Comparison of ENCODE assay signal across 2 cellular contexts in genomic region chr16:31001507-31002251, GRCh38.
TF ChIP-seq lines count a peak whose summit lies in the region.

No MANE protein-coding gene starts in this region.

TF ChIP-seq in IMR-90, 13 proteins besides CTCF, POLR2A, EP300 and RAD21:
- no peak for TF ChIP-seq CHD1 (IDR thresholded peaks at IDR 0.05; ENCODE audit: low read depth, low read length)
- TF ChIP-seq MXI1 (IDR thresholded peaks at IDR 0.05; ENCODE audit: borderline replicate concordance, low read depth, low read length) = no peak
- TF ChIP-seq MAZ (IDR thresholded peaks at IDR 0.05; ENCODE audit: borderline replicate concordance, low read depth, low read length) = no peak
- TF ChIP-seq BHLHE40 (IDR thresholded peaks at IDR 0.05; ENCODE audit: low read depth, low read length) = no peak
- TF ChIP-seq RFX5 (IDR thresholded peaks at IDR 0.05; ENCODE audit: low read depth, low read length) = no peak
- TF ChIP-seq ELK1 (IDR thresholded peaks at IDR 0.05; ENCODE audit: borderline replicate concordance, low read depth, low read length) = no peak
- no peak for TF ChIP-seq CEBPB (IDR thresholded peaks at IDR 0.05; ENCODE audit: low read depth, low read length)
- TF ChIP-seq USF2 (IDR thresholded peaks at IDR 0.05; ENCODE audit: low read depth, low read length) = no peak
TF ChIP-seq in IMR-90: peak in this region for 0.

TF ChIP-seq in H1, 55 proteins besides CTCF, POLR2A, EP300 and RAD21:
- no peak for TF ChIP-seq ATF3 (IDR thresholded peaks at IDR 0.05; ENCODE audit: insufficient read depth, low read depth, low read length)
- no peak for TF ChIP-seq ATF2 (IDR thresholded peaks at IDR 0.05; ENCODE audit: low read length)
- TF ChIP-seq CHD1 (IDR thresholded peaks at IDR 0.05; ENCODE audit: low read depth, low read length) = no peak
- TF ChIP-seq SRF (IDR thresholded peaks at IDR 0.05; ENCODE audit: low read depth, low read length) = no peak
- no peak for TF ChIP-seq CHD7 (IDR thresholded peaks at IDR 0.05; ENCODE audit: insufficient replicate concordance, low read length)
- TF ChIP-seq RNF2 (IDR thresholded peaks at IDR 0.05; ENCODE audit: borderline replicate concordance, low read depth, low read length, missing control alignments, poor library complexity, severe bottlenecking) = no peak
- no peak for TF ChIP-seq BACH1 (IDR thresholded peaks at IDR 0.05; ENCODE audit: low read length)
- no peak for TF ChIP-seq POLR2AphosphoS5 (IDR thresholded peaks at IDR 0.05; ENCODE audit: low read depth, low read length)
- TF ChIP-seq SAP30 (IDR thresholded peaks at IDR 0.05; ENCODE audit: insufficient read depth, insufficient replicate concordance, low read length) = no peak
- TF ChIP-seq BRCA1 (IDR thresholded peaks at IDR 0.05; ENCODE audit: low read depth, low read length) = no peak
- TF ChIP-seq E2F6 (IDR thresholded peaks at IDR 0.05) = no peak
- no peak for TF ChIP-seq JUN (IDR thresholded peaks at IDR 0.05; ENCODE audit: low read depth, low read length)
- no peak for TF ChIP-seq POU5F1 (IDR thresholded peaks at IDR 0.05; ENCODE audit: low read depth, low read length)
- no peak for TF ChIP-seq NANOG (IDR thresholded peaks at IDR 0.05; ENCODE audit: insufficient read depth, low read depth, low read length, poor library complexity, severe bottlenecking)
